ENCODE assay signal across 19 cellular contexts in the genomic region with DNA sequence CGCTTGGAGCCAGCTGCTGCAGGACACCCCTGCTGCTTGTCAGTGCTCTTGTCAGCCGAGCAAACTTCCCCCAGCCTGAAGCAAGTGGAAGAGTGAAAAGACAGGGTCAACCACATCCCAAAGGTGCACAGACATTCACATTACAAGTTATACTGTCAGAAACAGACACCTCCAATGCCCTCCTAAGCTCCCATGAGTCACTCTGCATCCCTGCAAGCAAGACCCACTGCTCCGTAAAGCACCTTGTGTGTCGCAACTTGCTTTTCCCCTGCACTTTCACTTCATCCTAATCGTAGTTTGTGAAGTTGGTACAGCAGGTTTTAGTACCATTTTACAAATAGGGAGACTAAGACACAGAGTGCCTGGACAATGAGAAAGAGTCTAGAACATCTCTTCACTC. TPM values are rescaled to one million over a fixed set of nuclear protein-coding genes. Genes with fewer than 3 reads are reported as not detected.
DNase-seq lines count a peak whose midpoint lies in the region; ATAC-seq and TF ChIP-seq lines count a peak whose summit lies in the region.
"Had no signal": no experiment of that assay in that cellular context is flagged by ENCODE, and none has a peak within 500 bp of the region (broad histone marks: within the 10 kb centered on the region; RNA-seq: fewer than 3 reads in every experiment).

No MANE protein-coding gene starts in this region.

- ATAC-seq in aorta (ENCODE audit: low FRiP score) (peak; percentile 11), HG03108 (IDR thresholded peaks at IDR 0.05; ENCODE audit: unreplicated experiment) (no peak), HG03469 (IDR thresholded peaks at IDR 0.05; ENCODE audit: unreplicated experiment) (no peak)
- ATAC-seq: activated CD8-positive, alpha-beta T cell treated with anti-CD3 and anti-CD28 coated beads for 36 hours; left colon; natural killer cell; pancreas; sciatic nerve had no signal

- H3K4me3 ChIP-seq in breast epithelium (no peak overlapping the region), aorta (ENCODE audit: low read length in 2 of 2) (no peak overlapping the region)
- H3K4me3 ChIP-seq: BLaER1 treated with 17β-estradiol and CSF1 and Interleukin-3, amounts not matched to agents 10 nM and 100 nM; pancreas had no signal

- H3K36me3 ChIP-seq in breast epithelium (no peaks in the 10 kb centered on the region), aorta (ENCODE audit: control insufficient read depth in 1 of 2, insufficient read depth in 2 of 2, low read length in 1 of 2) (no peaks in the 10 kb centered on the region)
- H3K36me3 ChIP-seq: BLaER1 treated with 17β-estradiol and CSF1 and Interleukin-3, amounts not matched to agents 10 nM and 100 nM; pancreas had no signal

- in situ Hi-C loops in T47D (cut with HindIII; ENCODE audit: low pct_unique_long_range_greater_than_20kb, low sequenced_read_pairs), result no loop called here

- WGBS in aorta, 2 donors, result 66 to 69% methylated on average over 5 of the region's 5 CpGs

- DNase-seq in T47D (ENCODE audit: low read depth in 1 of 2, low spot score in 1 of 2) (peak; percentile 30 to 65), breast epithelium (ENCODE audit: low spot score in 2 of 2) (no peak), T1000 (lab: John Stamatoyannopoulos, UW) (peak; percentile 7), islet precursor cell (peak; percentile 74), aorta (no peak), KG1 (lab: John Stamatoyannopoulos, UW) (no peak)
- DNase-seq: activated CD4-positive, CD25-positive, alpha-beta regulatory T cell; activated CD8-positive, alpha-beta T cell treated with anti-CD3 and anti-CD28 coated beads for 36 hours; activated gamma-delta T cell treated with Interleukin-2 at 50 U/mL for 16 hours; caudate nucleus; left colon; natural killer cell; NCI-H1417; NCI-H510A treated with DMSO at 0.1 percent for 48 hours; pancreas had no signal

- TF ChIP-seq CTCF in breast epithelium (IDR thresholded peaks at IDR 0.05), result no peak

- TF ChIP-seq POLR2A in breast epithelium (IDR thresholded peaks at IDR 0.05), result no peak

- no peaks in the 10 kb centered on the region for H3K27me3 ChIP-seq in breast epithelium
- no peaks in the 10 kb centered on the region for H3K27me3 ChIP-seq in aorta (ENCODE audit: control insufficient read depth in 1 of 2, insufficient read depth in 2 of 2, low read length in 1 of 2)
- H3K27me3 ChIP-seq: BLaER1 treated with 17β-estradiol and CSF1 and Interleukin-3, amounts not matched to agents 10 nM and 100 nM; pancreas had no signal

- H3K4me1 ChIP-seq in breast epithelium, result no peaks in the 10 kb centered on the region
- H3K4me1 ChIP-seq in aorta (ENCODE audit: control insufficient read depth in 1 of 2, insufficient read depth in 2 of 2, low read length in 2 of 2), result no peaks in the 10 kb centered on the region
- H3K4me1 ChIP-seq: pancreas had no signal

- intact Hi-C loops in breast epithelium (cut with DNase I; ENCODE audit: low total_unique reads) (no loop called here), aorta (cut with DNase I) (no loop called here)

- H3K27ac ChIP-seq in breast epithelium (no peak overlapping the region), aorta (ENCODE audit: low read depth in 1 of 2, low read length in 2 of 2) (no peak overlapping the region)
- H3K27ac ChIP-seq: BLaER1 treated with 17β-estradiol and CSF1 and Interleukin-3, amounts not matched to agents 10 nM and 100 nM; pancreas had no signal

- H3K9me3 ChIP-seq in breast epithelium (no peaks in the 10 kb centered on the region), aorta (ENCODE audit: control insufficient read depth, low read length) (no peaks in the 10 kb centered on the region)
- H3K9me3 ChIP-seq: BLaER1 treated with 17β-estradiol and CSF1 and Interleukin-3, amounts not matched to agents 10 nM and 100 nM; pancreas had no signal

RNA-seq across cellular contexts. Expression of a gene that starts 51.1 kb away (rescaled TPM):
- total RNA-seq in breast epithelium (1 to 10 TPM in 1 of 3 donors, under 1 TPM in 1, not detected in 1; 0.32 to 1.3 TPM), aorta (under 1 TPM; 0.19 to 0.96 TPM)
- polyA plus RNA-seq in aorta, result under 1 TPM in 1 of 2 donors, not detected in 1; 0.03 TPM
- total RNA-seq: activated CD8-positive, alpha-beta T cell treated with anti-CD3 and anti-CD28 coated beads for 36 hours; natural killer cell had no signal

Comparison
In these comparisons a context has a peak if more than half of its experiments do, and no peak if none do; other contexts are left out.
1. DNase-seq: peak in T47D (2 of 2), T1000 (single experiment) and islet precursor cell (single experiment); none in breast epithelium (0 of 2), aorta (0 of 2) and KG1 (single experiment).